11 cellular contexts compared by ENCODE assay signal in genomic region chr1:19384113-19384512, GRCh38.
DNase-seq lines count a peak whose midpoint lies in the region; ATAC-seq, FAIRE-seq and TF ChIP-seq lines count a peak whose summit lies in the region.
"Had no signal": no experiment of that assay in that cellular context is flagged by ENCODE, and none has a peak within 500 bp of the region (broad histone marks: within the 10 kb centered on the region; RNA-seq: fewer than 3 reads in every experiment).

No MANE protein-coding gene starts in this region.

- TF ChIP-seq POLR2A in suprapubic skin (IDR thresholded peaks at IDR 0.05) = no peak

- no peaks in the 10 kb centered on the region for H3K27me3 ChIP-seq in CD4-positive, CD25-positive, alpha-beta regulatory T cell (ENCODE audit: control insufficient read depth, insufficient read depth, low read length)
- H3K27me3 ChIP-seq in astrocyte (ENCODE audit: insufficient read depth, low read length) (no peaks in the 10 kb centered on the region), suprapubic skin (no peaks in the 10 kb centered on the region)

- H3K9me3 ChIP-seq in CD4-positive, CD25-positive, alpha-beta regulatory T cell (ENCODE audit: control insufficient read depth in 2 of 2, low read length in 2 of 2) = no peaks in the 10 kb centered on the region
- no peaks in the 10 kb centered on the region for H3K9me3 ChIP-seq in astrocyte (ENCODE audit: insufficient read depth, low read depth, low read length)
- H3K9me3 ChIP-seq in suprapubic skin = no peaks in the 10 kb centered on the region

- no peak for TF ChIP-seq EP300 in suprapubic skin (IDR thresholded peaks at IDR 0.05)

- no peak for FAIRE-seq in astrocyte (lab: Jason Lieb, UNC)

- H3K27ac Mint-ChIP-seq in CD4-positive, CD25-positive, alpha-beta regulatory T cell = peak overlapping the region in 2 of 3 donors; percentile 48 to 69
- peak overlapping the region; percentile 88 for H3K27ac Mint-ChIP-seq in HFFc6
- H3K27ac Mint-ChIP-seq in astrocyte (ENCODE audit: unreplicated experiment) = peak overlapping the region; percentile 53
- H3K27ac Mint-ChIP-seq: activated CD8-positive, alpha-beta memory T cell treated with anti-CD3 and anti-CD28 coated beads, Interleukin-2, amount 10 ng/mL, durations not matched to agents 7 days and 5 days had no signal

- peaks cover 12 to 51% (median 33%) of the 10 kb centered on the region in 4 donors for H3K4me1 Mint-ChIP-seq in CD4-positive, CD25-positive, alpha-beta regulatory T cell
- H3K4me1 Mint-ChIP-seq in HFFc6 (ENCODE audit: low read depth) (peaks cover 53% of the 10 kb centered on the region), astrocyte (ENCODE audit: low read depth, unreplicated experiment) (peaks cover 28% of the 10 kb centered on the region)

- H3K79me2 ChIP-seq in astrocyte (ENCODE audit: insufficient read depth, low read length) = peaks cover 85% of the 10 kb centered on the region

- H3K4me2 ChIP-seq in astrocyte (ENCODE audit: low read length) = peak overlapping the region; percentile 2

- H3K4me3 ChIP-seq in CD4-positive, CD25-positive, alpha-beta regulatory T cell (ENCODE audit: low read depth, low read length) = no peak overlapping the region
- H3K4me3 ChIP-seq in astrocyte (ENCODE audit: insufficient read depth, low read depth, low read length) (no peak overlapping the region), suprapubic skin (no peak overlapping the region)

- no peak overlapping the region for H3K9ac ChIP-seq in astrocyte (ENCODE audit: low read length)

- TF ChIP-seq CTCF in HFFc6 (IDR thresholded peaks at IDR 0.05) (no peak), astrocyte (IDR thresholded peaks at IDR 0.05; ENCODE audit: insufficient read depth, low read depth, low read length) (no peak), suprapubic skin (IDR thresholded peaks at IDR 0.05) (no peak)

- WGBS in suprapubic skin = 65% methylated on average over 4 of the region's 4 CpGs

- H4K20me1 ChIP-seq in astrocyte (ENCODE audit: insufficient read depth, low read length) = peaks cover 94% of the 10 kb centered on the region

- DNase-seq in CD4-positive, CD25-positive, alpha-beta regulatory T cell = no peak
- no peak for DNase-seq in HFFc6
- no peak for DNase-seq in astrocyte (ENCODE audit: low read depth)
- DNase-seq in lung microvascular endothelial cell (ENCODE audit: low read depth in 2 of 2) = peak; percentile 54 to 57
- no peak for DNase-seq in NCI-H1930 (lab: John Stamatoyannopoulos, UW)
- DNase-seq in stimulated activated CD4-positive, alpha-beta T cell treated with anti-CD3 and anti-CD28 coated beads, Interleukin-12 subunit alpha, Interleukin-12 subunit beta, amount 100 ng/mL, for 4 hours = no peak
- no peak for DNase-seq in NOMO-1 treated with DMSO at 0.1 percent for 48 hours (lab: John Stamatoyannopoulos, UW; ENCODE audit: unreplicated experiment)
- no peak for DNase-seq in suprapubic skin (ENCODE audit: low spot score in 2 of 2)
- DNase-seq: activated CD8-positive, alpha-beta memory T cell treated with anti-CD3 and anti-CD28 coated beads, Interleukin-2, amount 10 ng/mL, durations not matched to agents 7 days and 5 days; stimulated activated CD4-positive, alpha-beta T cell treated with anti-CD3 and anti-CD28 coated beads, Interleukin-4, amount 100 ng/mL, for 24 hours had no signal

- H3K4me3 Mint-ChIP-seq in CD4-positive, CD25-positive, alpha-beta regulatory T cell = no peak overlapping the region
- H3K4me3 Mint-ChIP-seq in HFFc6 (no peak overlapping the region), astrocyte (ENCODE audit: unreplicated experiment) (no peak overlapping the region)
- H3K4me3 Mint-ChIP-seq: activated CD8-positive, alpha-beta memory T cell treated with anti-CD3 and anti-CD28 coated beads, Interleukin-2, amount 10 ng/mL, durations not matched to agents 7 days and 5 days had no signal

- no peak overlapping the region for H3K27ac ChIP-seq in CD4-positive, CD25-positive, alpha-beta regulatory T cell (ENCODE audit: insufficient read depth, low read length, poor library complexity, severe bottlenecking)
- H3K27ac ChIP-seq in astrocyte (ENCODE audit: low read depth, low read length) (no peak overlapping the region), suprapubic skin (no peak overlapping the region)
- H3K27ac ChIP-seq: epithelial cell of prostate had no signal

- H3K4me1 ChIP-seq in CD4-positive, CD25-positive, alpha-beta regulatory T cell (ENCODE audit: control insufficient read depth, insufficient read depth, low read length, poor library complexity, severe bottlenecking) = no peaks in the 10 kb centered on the region
- H3K4me1 ChIP-seq in astrocyte (ENCODE audit: insufficient read depth, low read length) (peaks cover 24% of the 10 kb centered on the region), suprapubic skin (peaks cover 44% of the 10 kb centered on the region)

- H3K36me3 Mint-ChIP-seq in CD4-positive, CD25-positive, alpha-beta regulatory T cell = peaks cover 33% of the 10 kb centered on the region
- peaks cover 39% of the 10 kb centered on the region for H3K36me3 Mint-ChIP-seq in HFFc6 (ENCODE audit: low read depth)
- peaks cover 22% of the 10 kb centered on the region for H3K36me3 Mint-ChIP-seq in astrocyte (ENCODE audit: low read depth, unreplicated experiment)

- H3K36me3 ChIP-seq in CD4-positive, CD25-positive, alpha-beta regulatory T cell (ENCODE audit: control insufficient read depth, insufficient read depth, low read length) = peaks cover 69% of the 10 kb centered on the region
- H3K36me3 ChIP-seq in astrocyte (ENCODE audit: insufficient read depth, low read length) (peaks cover 17% of the 10 kb centered on the region), suprapubic skin (peaks cover 44% of the 10 kb centered on the region)

- no peaks in the 10 kb centered on the region for H3K27me3 Mint-ChIP-seq in CD4-positive, CD25-positive, alpha-beta regulatory T cell
- H3K27me3 Mint-ChIP-seq in HFFc6 (ENCODE audit: insufficient read depth) = peaks cover 10% of the 10 kb centered on the region; the same call in 1 of the 2 replicates
- H3K27me3 Mint-ChIP-seq in astrocyte (ENCODE audit: low read depth, unreplicated experiment) = no peaks in the 10 kb centered on the region
- H3K27me3 Mint-ChIP-seq: activated CD8-positive, alpha-beta memory T cell treated with anti-CD3 and anti-CD28 coated beads, Interleukin-2, amount 10 ng/mL, durations not matched to agents 7 days and 5 days had no signal

- H3K9me3 Mint-ChIP-seq in CD4-positive, CD25-positive, alpha-beta regulatory T cell = no peaks in the 10 kb centered on the region
- H3K9me3 Mint-ChIP-seq in HFFc6 (no peaks in the 10 kb centered on the region), astrocyte (ENCODE audit: unreplicated experiment) (no peaks in the 10 kb centered on the region)

- no peak overlapping the region for H2AFZ ChIP-seq in astrocyte (ENCODE audit: low read depth, low read length)

- no peak for ATAC-seq in CD4-positive, CD25-positive, alpha-beta regulatory T cell (ENCODE audit: low read depth in 2 of 2)
- ATAC-seq: activated CD8-positive, alpha-beta memory T cell treated with anti-CD3 and anti-CD28 coated beads, Interleukin-2, amount 10 ng/mL, durations not matched to agents 7 days and 5 days had no signal

Comparison
In these comparisons a context has a peak if more than half of its experiments do, and no peak if none do; other contexts are left out.
1. DNase-seq: peak in lung microvascular endothelial cell (2 of 2); none in CD4-positive, CD25-positive, alpha-beta regulatory T cell (0 of 3), HFFc6 (single experiment), astrocyte (single experiment), NCI-H1930 (0 of 2), stimulated activated CD4-positive, alpha-beta T cell treated with anti-CD3 and anti-CD28 coated beads, Interleukin-12 subunit alpha, Interleukin-12 subunit beta, amount 100 ng/mL, for 4 hours (single experiment), NOMO-1 treated with DMSO at 0.1 percent for 48 hours (single experiment) and suprapubic skin (0 of 2).
2. Peak in every context shown above with its lines, with median percentiles within 50 percentile points of each other: H3K27ac Mint-ChIP-seq.